In the genomic region with DNA sequence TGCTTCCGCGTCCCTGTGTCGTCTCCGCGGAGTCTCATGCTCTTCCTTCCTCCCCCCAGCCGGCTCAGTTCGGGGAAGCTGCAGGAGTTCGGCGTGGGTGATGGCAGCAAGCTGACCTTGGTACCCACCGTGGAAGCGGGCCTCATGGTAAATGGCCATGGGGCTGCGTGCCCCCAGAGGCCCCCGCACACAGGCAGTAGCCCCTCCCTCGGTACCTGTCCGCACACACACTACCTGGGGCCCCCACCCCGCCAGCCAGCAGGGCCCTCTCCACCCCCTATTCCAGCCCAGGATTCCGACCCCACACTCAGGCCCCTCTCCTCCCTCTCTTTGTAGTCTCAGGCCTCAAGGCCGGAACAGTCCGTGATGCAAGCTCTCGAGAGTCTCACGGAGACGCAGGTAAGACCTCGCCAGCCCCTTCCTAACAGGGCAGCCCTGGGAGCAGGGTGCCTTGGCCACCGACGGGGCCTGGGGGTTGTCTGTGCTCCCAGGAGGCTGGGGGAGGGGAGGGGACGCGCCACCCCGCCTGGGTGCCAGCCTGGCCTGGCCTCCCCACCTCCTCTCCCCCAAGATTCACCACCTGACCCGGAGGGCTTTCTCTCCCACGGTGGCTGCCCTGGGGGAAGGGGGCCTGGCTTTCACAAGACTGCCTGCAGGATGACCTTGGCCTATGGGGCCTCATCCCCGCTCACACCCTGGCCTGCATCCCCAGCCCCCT, we compare ENCODE assay signal across 6 cellular contexts. TPM values are rescaled to one million over a fixed set of nuclear protein-coding genes. Genes with fewer than 3 reads are reported as not detected.
DNase-seq lines count a peak whose midpoint lies in the region; ATAC-seq lines count a peak whose summit lies in the region.

No MANE protein-coding gene starts in this region.

- no peaks in the 10 kb centered on the region for H3K9me3 Mint-ChIP-seq in activated naive CD4-positive, alpha-beta T cell treated with anti-CD3 and anti-CD28 coated beads, Interleukin-2, amount 50 U/mL, for 72 hours

- peaks cover 15 to 20% of the 10 kb centered on the region in 2 donors for H3K36me3 Mint-ChIP-seq in activated naive CD4-positive, alpha-beta T cell treated with anti-CD3 and anti-CD28 coated beads, Interleukin-2, amount 50 U/mL, for 72 hours

- DNase-seq in NCI-H526 (lab: John Stamatoyannopoulos, UW) (peak; percentile 45 to 60), NCI-H526 treated with DMSO at 0.1 percent for 48 hours (lab: John Stamatoyannopoulos, UW) (no peak), medulla oblongata (ENCODE audit: extremely low spot score) (peak; percentile 79)
- peak; percentile 64 to 73 for DNase-seq in activated naive CD4-positive, alpha-beta T cell treated with anti-CD3 and anti-CD28 coated beads, Interleukin-2, amount 50 U/mL, for 72 hours (ENCODE audit: low spot score in 2 of 2)

- ATAC-seq in activated naive CD4-positive, alpha-beta T cell treated with anti-CD3 and anti-CD28 coated beads, Interleukin-2, amount 50 U/mL, for 72 hours, result peak in 1 of 2 donors; percentile 1
- ATAC-seq in esophagus mucosa, result no peak
- no peak for ATAC-seq in HG03342 (IDR thresholded peaks at IDR 0.05; ENCODE audit: unreplicated experiment)

- peak overlapping the region; percentile 92 to 95 for H3K27ac Mint-ChIP-seq in activated naive CD4-positive, alpha-beta T cell treated with anti-CD3 and anti-CD28 coated beads, Interleukin-2, amount 50 U/mL, for 72 hours

RNA-seq across cellular contexts. Expression of gene MIDN, which starts 3.3 kb away (rescaled TPM):
- total RNA-seq in activated naive CD4-positive, alpha-beta T cell treated with anti-CD3 and anti-CD28 coated beads, Interleukin-2, amount 50 U/mL, for 72 hours, result 100 to 1,000 TPM in 1 of 2 donors, 10 to 100 TPM in 1; 52.9 to 113 TPM
- total RNA-seq in esophagus mucosa, result 99.3 TPM

RNA-seq across cellular contexts. Expression of gene ATP5F1D, which starts 10.1 kb away (rescaled TPM):
- total RNA-seq in activated naive CD4-positive, alpha-beta T cell treated with anti-CD3 and anti-CD28 coated beads, Interleukin-2, amount 50 U/mL, for 72 hours, result 100 to 1,000 TPM; 114 to 201 TPM
- 251 TPM for total RNA-seq in esophagus mucosa

RNA-seq across cellular contexts. Expression of gene CBARP, which starts 13.9 kb away (rescaled TPM):
- 1 to 10 TPM; 1.0 to 1.6 TPM for total RNA-seq in activated naive CD4-positive, alpha-beta T cell treated with anti-CD3 and anti-CD28 coated beads, Interleukin-2, amount 50 U/mL, for 72 hours
- 2.0 TPM for total RNA-seq in esophagus mucosa

RNA-seq across cellular contexts. Expression of gene CIRBP, which starts 17.5 kb away (rescaled TPM):
- 100 to 1,000 TPM; 148 to 157 TPM for total RNA-seq in activated naive CD4-positive, alpha-beta T cell treated with anti-CD3 and anti-CD28 coated beads, Interleukin-2, amount 50 U/mL, for 72 hours
- 172 TPM for total RNA-seq in esophagus mucosa

RNA-seq across cellular contexts. Expression of gene FAM174C, which starts 23.7 kb away (rescaled TPM):
- total RNA-seq in activated naive CD4-positive, alpha-beta T cell treated with anti-CD3 and anti-CD28 coated beads, Interleukin-2, amount 50 U/mL, for 72 hours, result 10 to 100 TPM; 42.1 to 76.0 TPM
- total RNA-seq in esophagus mucosa, result 41.2 TPM
